28 cellular contexts compared by ENCODE assay signal in genomic region chr3:83770664-83771402, GRCh38.
"Had no signal": no experiment of that assay in that cellular context is flagged by ENCODE, and none has a peak within 500 bp of the region (broad histone marks: within the 10 kb centered on the region; RNA-seq: fewer than 3 reads in every experiment).

No MANE protein-coding gene starts in this region.

- H3K4me3 ChIP-seq: adrenal gland, Peyer's patch, SJSA1 had no signal

- FAIRE-seq: TTC549 had no signal

- H3K4me1 ChIP-seq: adrenal gland, Peyer's patch, SJSA1 had no signal

- ATAC-seq: activated CD4-positive, alpha-beta T cell treated with anti-CD3 and anti-CD28 coated beads for 36 hours; activated CD4-positive, CD25-positive, alpha-beta regulatory T cell treated with anti-CD3 and anti-CD28 coated beads, Interleukin-2, amount 50 U/mL, for 24 hours; activated CD8-positive, alpha-beta T cell treated with anti-CD3 and anti-CD28 coated beads, Interleukin-2, amount 10 ng/mL, durations not matched to agents 7 days and 5 days; activated naive CD4-positive, alpha-beta T cell treated with anti-CD3 and anti-CD28 coated beads, Interleukin-2, amount 50 U/mL, for 72 hours; PC-3 had no signal

- H3K4me2 ChIP-seq: SK-N-SH had no signal

- H3K27me3 ChIP-seq: adrenal gland, brain microvascular endothelial cell, Peyer's patch, SJSA1 had no signal

- H3K27ac ChIP-seq: adrenal gland, brain microvascular endothelial cell, Peyer's patch, SJSA1 had no signal

- DNase-seq: activated CD4-positive, alpha-beta T cell treated with anti-CD3 and anti-CD28 coated beads for 36 hours; activated CD4-positive, alpha-beta T cell treated with anti-CD3 and anti-CD28 coated beads, Interleukin-2, amount 10 ng/mL, durations not matched to agents 7 days and 5 days; activated CD4-positive, alpha-beta T cell treated with anti-CD3 and anti-CD28 coated beads, Interleukin-2, amount 50 U/mL, for 48 hours; activated CD8-positive, alpha-beta T cell treated with anti-CD3 and anti-CD28 coated beads, Interleukin-2, amount 10 ng/mL, durations not matched to agents 7 days and 5 days; activated gamma-delta T cell; activated naive CD4-positive, alpha-beta T cell treated with anti-CD3 and anti-CD28 coated beads for 36 hours; activated T-cell treated with anti-CD3 and anti-CD28 coated beads, Interleukin-2, amount 50 U/mL, for 24 hours; adrenal gland; brain microvascular endothelial cell; central memory CD4-positive, alpha-beta T cell; NCI-H1092 treated with DMSO at 0.1 percent for 48 hours; NCI-H146; NCI-H187; NCI-H2029 treated with DMSO at 0.1 percent for 48 hours; NCI-H226; NCI-H446 treated with DMSO at 0.1 percent for 48 hours; NCI-H524; NCI-H82; NK-92 treated with Interleukin-12 subunit alpha and Interleukin-12 subunit beta, amount 100 ng/mL, for 24 hours; PC-3; RPMI8226; SHP77 treated with DMSO at 0.1 percent for 48 hours; SK-N-SH had no signal

- H3K9ac ChIP-seq: SK-N-SH had no signal

- H3K9me3 ChIP-seq: adrenal gland, Peyer's patch, SJSA1, SK-N-SH had no signal

- H3K36me3 ChIP-seq: adrenal gland, brain microvascular endothelial cell, Peyer's patch, SJSA1 had no signal
